8 cellular contexts compared by ENCODE assay signal in genomic region chr4:154626793-154627484, GRCh38. TPM values are rescaled to one million over a fixed set of nuclear protein-coding genes. Genes with fewer than 3 reads are reported as not detected.
DNase-seq lines count a peak whose midpoint lies in the region; ATAC-seq and TF ChIP-seq lines count a peak whose summit lies in the region.

No MANE protein-coding gene starts in this region.

- TF ChIP-seq CTCF in heart right ventricle (IDR thresholded peaks at IDR 0.05) (peak in 8 of 9 donors; percentile 6 to 52 (median 38)), progenitor cell of endocrine pancreas (IDR thresholded peaks at IDR 0.05; ENCODE audit: unreplicated experiment) (peak; percentile 95)

- no peaks in the 10 kb centered on the region for H3K36me3 Mint-ChIP-seq in activated naive CD4-positive, alpha-beta T cell treated with anti-CD3 and anti-CD28 coated beads for 36 hours (ENCODE audit: low read depth)
- no peaks in the 10 kb centered on the region for H3K36me3 Mint-ChIP-seq in progenitor cell of endocrine pancreas (ENCODE audit: insufficient read depth)

- intact Hi-C loops in activated naive CD4-positive, alpha-beta T cell treated with anti-CD3 and anti-CD28 coated beads for 36 hours (cut with micrococcal nuclease) = loop anchor here (2.0 to 5.0 kb wide), 2 partner anchors 152 to 750 kb away; partner anchors contain the start of gene MAP9
- intact Hi-C loops in heart right ventricle (cut with DNase I) = no loop called here

- H3K4me1 ChIP-seq in heart right ventricle = peaks cover 0 to 9% (median 7%) of the 10 kb centered on the region in 9 donors

- peaks cover 0 to 57% (median 44%) of the 10 kb centered on the region in 7 donors for H3K27me3 ChIP-seq in heart right ventricle

- H3K27me3 Mint-ChIP-seq in activated naive CD4-positive, alpha-beta T cell treated with anti-CD3 and anti-CD28 coated beads for 36 hours (ENCODE audit: low read depth) = peaks cover 12% of the 10 kb centered on the region
- H3K27me3 Mint-ChIP-seq in progenitor cell of endocrine pancreas = peaks cover 29% of the 10 kb centered on the region

- peak; percentile 16 to 24 for DNase-seq in NOMO-1 (lab: John Stamatoyannopoulos, UW; ENCODE audit: unreplicated experiment in 2 of 2)
- no peak for DNase-seq in NOMO-1 treated with dmso at 0.1 percent for 144 hours (lab: John Stamatoyannopoulos, UW; ENCODE audit: unreplicated experiment)
- DNase-seq in NCI-H524 treated with DMSO at 0.1 percent for 48 hours (lab: John Stamatoyannopoulos, UW) = peak; percentile 1
- DNase-seq in activated naive CD4-positive, alpha-beta T cell treated with anti-CD3 and anti-CD28 coated beads for 36 hours = peak; percentile 67
- peak in 1 of 2 donors; percentile 33 for DNase-seq in heart right ventricle
- peak; percentile 78 for DNase-seq in progenitor cell of endocrine pancreas (ENCODE audit: low spot score, unreplicated experiment)
- no peak for DNase-seq in NCI-H187 (lab: John Stamatoyannopoulos, UW)

- H3K9me3 Mint-ChIP-seq in activated naive CD4-positive, alpha-beta T cell treated with anti-CD3 and anti-CD28 coated beads for 36 hours = no peaks in the 10 kb centered on the region
- H3K9me3 Mint-ChIP-seq in progenitor cell of endocrine pancreas (ENCODE audit: low read depth) = no peaks in the 10 kb centered on the region

- no peaks in the 10 kb centered on the region for H3K9me3 ChIP-seq in heart right ventricle

- no peak overlapping the region for H3K27ac ChIP-seq in heart right ventricle

- no peaks in the 10 kb centered on the region for H3K36me3 ChIP-seq in heart right ventricle

- H3K27ac Mint-ChIP-seq in activated naive CD4-positive, alpha-beta T cell treated with anti-CD3 and anti-CD28 coated beads for 36 hours = no peak overlapping the region
- no peak overlapping the region for H3K27ac Mint-ChIP-seq in progenitor cell of endocrine pancreas

- H3K4me3 Mint-ChIP-seq in activated naive CD4-positive, alpha-beta T cell treated with anti-CD3 and anti-CD28 coated beads for 36 hours = no peak overlapping the region
- H3K4me3 Mint-ChIP-seq in progenitor cell of endocrine pancreas (ENCODE audit: low read depth) = no peak overlapping the region

- peak overlapping the region in 8 of 10 donors; percentile 3 to 34 (median 22) for H3K4me3 ChIP-seq in heart right ventricle

- CTCF ChIA-PET in activated naive CD4-positive, alpha-beta T cell treated with anti-CD3 and anti-CD28 coated beads for 36 hours (lab: Charles Lee) = interaction anchor here (0.6 to 10.8 kb wide), 9 partner anchors 9 to 76 kb away, joined by 3 to 190 read pairs (median 3); partner anchors contain the start of gene PLRG1

- ATAC-seq in HG02852 (IDR thresholded peaks at IDR 0.05; ENCODE audit: unreplicated experiment) (peak; percentile 92), heart right ventricle (peak; percentile 52 to 84 (median 68))

- WGBS in heart right ventricle, 2 donors = 3 to 4% methylated on average over 48 of the region's 48 CpGs

- no peaks in the 10 kb centered on the region for H3K4me1 Mint-ChIP-seq in activated naive CD4-positive, alpha-beta T cell treated with anti-CD3 and anti-CD28 coated beads for 36 hours (ENCODE audit: low read depth)
- H3K4me1 Mint-ChIP-seq in progenitor cell of endocrine pancreas (ENCODE audit: low read depth) = peaks cover 13% of the 10 kb centered on the region

RNA-seq across cellular contexts. Expression of gene FGG, which starts 14.5 kb away (rescaled TPM):
- total RNA-seq in activated naive CD4-positive, alpha-beta T cell treated with anti-CD3 and anti-CD28 coated beads for 36 hours = not detected
- total RNA-seq in heart right ventricle (under 1 TPM in 1 of 10 donors, not detected in 9; 0.71 TPM), progenitor cell of endocrine pancreas (7.4 and 14.0 TPM in 2 replicates)
- polyA plus RNA-seq in heart right ventricle = not detected

RNA-seq across cellular contexts. Expression of gene FGA, which starts 36.4 kb away (rescaled TPM):
- not detected for total RNA-seq in activated naive CD4-positive, alpha-beta T cell treated with anti-CD3 and anti-CD28 coated beads for 36 hours
- total RNA-seq in heart right ventricle (under 1 TPM in 1 of 10 donors, not detected in 9; 0.37 TPM), progenitor cell of endocrine pancreas (13.5 and 18.2 TPM in 2 replicates)
- under 1 TPM in 1 of 2 donors, not detected in 1; 0.01 TPM for polyA plus RNA-seq in heart right ventricle

Comparison
In these comparisons a context has a peak if more than half of its experiments do, and no peak if none do; other contexts are left out.
1. DNase-seq: peak in NOMO-1 (2 of 2), NCI-H524 treated with DMSO at 0.1 percent for 48 hours (single experiment), activated naive CD4-positive, alpha-beta T cell treated with anti-CD3 and anti-CD28 coated beads for 36 hours (single experiment) and progenitor cell of endocrine pancreas (single experiment); none in NOMO-1 treated with dmso at 0.1 percent for 144 hours (single experiment) and NCI-H187 (0 of 2).
2. RNA of gene FGA, which starts 36.4 kb away (total RNA-seq): 13.5 to 18.2 TPM in progenitor cell of endocrine pancreas; not detected in activated naive CD4-positive, alpha-beta T cell treated with anti-CD3 and anti-CD28 coated beads for 36 hours and 0.37 TPM in heart right ventricle; every median in the first group is over 10 times any median in the second.